Comparison of ENCODE assay signal across 3 cellular contexts in the genomic region with DNA sequence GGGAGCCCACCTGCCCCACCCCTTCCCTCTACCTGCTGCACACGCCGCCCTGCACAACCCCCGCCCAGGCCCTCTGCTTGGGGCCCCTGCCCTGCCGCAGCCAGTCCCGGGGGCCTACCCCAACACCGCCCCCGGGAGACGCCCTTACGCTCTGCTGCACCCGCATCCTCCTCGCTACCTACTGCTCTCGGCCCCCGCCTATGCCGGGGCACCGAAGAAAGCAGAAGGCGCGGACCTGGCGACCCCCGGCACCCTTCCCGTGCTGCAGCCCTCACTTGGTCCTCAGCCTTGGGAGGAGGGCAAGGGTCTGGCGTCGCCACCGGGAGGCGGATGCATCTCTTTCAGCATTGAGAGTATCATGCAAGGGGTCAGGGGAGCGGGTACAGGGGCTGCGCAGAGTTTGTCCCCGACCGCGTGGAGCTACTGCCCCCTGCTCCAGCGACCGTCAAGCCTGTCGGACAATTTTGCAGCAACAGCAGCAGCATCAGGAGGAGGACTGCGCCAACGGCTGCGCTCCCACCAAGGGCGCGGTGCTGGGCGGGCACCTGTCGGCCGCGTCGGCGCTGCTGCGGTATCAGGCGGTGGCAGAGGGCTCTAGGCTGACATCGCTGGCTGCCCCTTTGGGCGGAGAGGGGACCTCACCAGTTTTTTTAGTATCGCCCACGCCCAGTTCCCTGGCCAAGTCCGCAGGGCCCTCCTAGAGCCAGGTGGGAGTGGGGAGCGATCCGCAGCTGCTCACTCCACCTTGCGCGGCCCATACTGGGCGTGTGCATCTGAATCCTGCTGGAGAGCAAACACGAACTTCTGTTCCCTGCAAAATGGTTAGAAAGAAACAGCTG. TPM values are rescaled to one million over a fixed set of nuclear protein-coding genes. Genes with fewer than 3 reads are reported as not detected.
"Had no signal": no experiment of that assay in that cellular context is flagged by ENCODE, and none has a peak within 500 bp of the region (broad histone marks: within the 10 kb centered on the region; RNA-seq: fewer than 3 reads in every experiment).

No MANE protein-coding gene starts in this region.

RNA-seq across cellular contexts. Expression of a gene that starts 1.6 kb away (rescaled TPM):
- total RNA-seq: cardiac septum, epithelial cell of proximal tubule had no signal
- polyA plus RNA-seq: fibroblast of lung had no signal
